ENCODE assay signal across 1 cellular context in the genomic region with DNA sequence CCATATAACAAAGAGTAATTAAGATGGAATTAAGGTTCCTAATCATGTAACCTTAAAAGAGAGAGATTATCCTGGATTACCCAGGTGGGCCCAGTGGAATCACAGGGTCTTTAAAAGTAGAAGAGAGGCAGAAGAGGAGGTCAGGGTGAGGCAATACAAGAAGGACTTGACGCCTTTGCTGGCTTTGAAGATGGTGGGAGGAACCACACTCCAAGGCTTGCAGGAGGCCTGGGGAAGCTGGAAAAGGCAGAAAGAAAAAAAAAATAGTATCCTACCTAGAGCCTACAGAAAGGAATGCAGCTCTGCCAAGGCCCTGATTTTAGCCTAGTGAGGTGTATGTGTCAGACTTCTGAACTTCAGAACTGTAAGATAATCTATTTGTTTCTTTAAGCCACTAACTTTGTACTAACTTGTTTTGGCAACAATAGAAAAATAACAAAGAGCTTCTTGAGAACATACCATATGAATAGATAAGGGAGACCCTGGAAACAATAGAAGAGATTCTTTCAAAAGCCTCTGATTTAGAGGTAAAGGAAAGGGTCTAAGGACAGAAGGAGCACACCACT.
TF ChIP-seq lines count a peak whose summit lies in the region.

No MANE protein-coding gene starts in this region.

TF ChIP-seq in SK-N-SH treated with all-trans-retinoic acid at 6 μM for 48 hours, 23 proteins besides CTCF, POLR2A, EP300 and RAD21 (continued from another document):
- TF ChIP-seq ESRRG (CRISPR knock-in tag; IDR thresholded peaks at IDR 0.05), result no peak
- TF ChIP-seq ZFP3 (CRISPR knock-in tag; IDR thresholded peaks at IDR 0.05), result no peak
- TF ChIP-seq, protein P1, sequence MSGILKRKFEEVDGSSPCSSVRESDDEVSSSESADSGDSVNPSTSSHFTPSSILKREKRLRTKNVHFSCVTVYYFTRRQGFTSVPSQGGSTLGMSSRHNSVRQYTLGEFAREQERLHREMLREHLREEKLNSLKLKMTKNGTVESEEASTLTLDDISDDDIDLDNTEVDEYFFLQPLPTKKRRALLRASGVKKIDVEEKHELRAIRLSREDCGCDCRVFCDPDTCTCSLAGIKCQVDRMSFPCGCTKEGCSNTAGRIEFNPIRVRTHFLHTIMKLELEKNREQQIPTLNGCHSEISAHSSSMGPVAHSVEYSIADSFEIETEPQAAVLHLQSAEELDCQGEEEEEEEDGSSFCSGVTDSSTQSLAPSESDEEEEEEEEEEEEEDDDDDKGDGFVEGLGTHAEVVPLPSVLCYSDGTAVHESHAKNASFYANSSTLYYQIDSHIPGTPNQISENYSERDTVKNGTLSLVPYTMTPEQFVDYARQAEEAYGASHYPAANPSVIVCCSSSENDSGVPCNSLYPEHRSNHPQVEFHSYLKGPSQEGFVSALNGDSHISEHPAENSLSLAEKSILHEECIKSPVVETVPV (CRISPR knock-in tag; IDR thresholded peaks at IDR 0.05), result no peak
- no peak for TF ChIP-seq PPARA (CRISPR knock-in tag; IDR thresholded peaks at IDR 0.05; ENCODE audit: borderline replicate concordance)
